In the genomic region with DNA sequence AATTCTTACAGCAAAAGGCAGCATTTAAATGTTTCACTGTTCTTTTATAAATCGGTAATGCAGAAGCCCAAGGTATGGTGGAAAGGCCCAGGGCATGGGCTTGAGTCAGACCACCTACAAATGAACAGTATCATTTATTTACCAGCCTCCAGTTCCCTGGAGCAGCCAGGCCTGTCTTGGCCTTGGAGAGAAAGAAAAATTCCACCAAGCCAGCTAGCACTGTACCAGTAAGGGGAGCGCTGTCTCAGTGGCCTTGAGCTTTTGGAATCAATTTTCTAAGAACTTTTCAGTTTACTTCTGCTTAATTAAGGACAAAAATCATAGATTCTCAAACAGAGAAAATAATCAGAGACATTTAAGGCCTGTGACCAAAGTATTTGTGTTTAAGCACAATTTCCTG, we compare ENCODE assay signal across 23 cellular contexts. TPM values are rescaled to one million over a fixed set of nuclear protein-coding genes. Genes with fewer than 3 reads are reported as not detected.
DNase-seq lines count a peak whose midpoint lies in the region; ATAC-seq and TF ChIP-seq lines count a peak whose summit lies in the region.
"Had no signal": no experiment of that assay in that cellular context is flagged by ENCODE, and none has a peak within 500 bp of the region (broad histone marks: within the 10 kb centered on the region; RNA-seq: fewer than 3 reads in every experiment).

No MANE protein-coding gene starts in this region.

- H3K4me3 ChIP-seq in PC-3 (ENCODE audit: low read length) (no peak overlapping the region), endodermal cell (ENCODE audit: low read length) (no peak overlapping the region), trophoblast cell (ENCODE audit: low read depth, low read length) (no peak overlapping the region)
- H3K4me3 ChIP-seq: GM23338, HAP-1 had no signal

- H4K20me1 ChIP-seq in PC-3 (ENCODE audit: low read length), result peaks cover 11% of the 10 kb centered on the region

- no peak overlapping the region for H2BK5ac ChIP-seq in trophoblast cell (ENCODE audit: low read depth, low read length, poor library complexity)

- no peaks in the 10 kb centered on the region for H3K36me3 Mint-ChIP-seq in activated B cell treated with CpG ODN at 0.5 μM for 24 hours (ENCODE audit: low read depth)
- H3K36me3 Mint-ChIP-seq in endodermal cell (ENCODE audit: low read depth), result peaks cover 2% of the 10 kb centered on the region
- H3K36me3 Mint-ChIP-seq in WTC11, result no peaks in the 10 kb centered on the region

- H3K27ac Mint-ChIP-seq in activated B cell treated with CpG ODN at 0.5 μM for 24 hours, result peak overlapping the region; percentile 79
- H3K27ac Mint-ChIP-seq in endodermal cell, result peak overlapping the region; percentile 53
- H3K27ac Mint-ChIP-seq in WTC11, result no peak overlapping the region
- H3K27ac Mint-ChIP-seq: GM23338 had no signal

- H3K4ac ChIP-seq in trophoblast cell (ENCODE audit: low read depth, low read length), result no peak overlapping the region

- no peak overlapping the region for H2AFZ ChIP-seq in PC-3 (ENCODE audit: low read length)
- no peak overlapping the region for H2AFZ ChIP-seq in trophoblast cell (ENCODE audit: insufficient read depth, low read length, poor library complexity)
- H2AFZ ChIP-seq: GM23338 had no signal

- H3K36me3 ChIP-seq in PC-3 (ENCODE audit: low read depth, low read length), result no peaks in the 10 kb centered on the region
- no peaks in the 10 kb centered on the region for H3K36me3 ChIP-seq in endodermal cell (ENCODE audit: control insufficient read depth, insufficient read depth, low read length)
- no peaks in the 10 kb centered on the region for H3K36me3 ChIP-seq in trophoblast cell (ENCODE audit: control insufficient read depth in 1 of 2, insufficient read depth in 2 of 2, low read length in 2 of 2)
- H3K36me3 ChIP-seq: HAP-1 had no signal

- H4K8ac ChIP-seq in trophoblast cell (ENCODE audit: low read depth, low read length), result no peak overlapping the region

- intact Hi-C loops in PC-3 (cut with micrococcal nuclease) (no loop called here), activated B cell treated with CpG ODN at 0.5 μM for 24 hours (cut with micrococcal nuclease) (loop anchor here (1.0 to 2.0 kb wide), 2 partner anchors 12 to 46 kb away; a partner anchor contains a TSS)

- peak overlapping the region; percentile 74 for H3K18ac ChIP-seq in trophoblast cell (ENCODE audit: low read length)

- no peak overlapping the region for H3K27ac ChIP-seq in PC-3 (ENCODE audit: low read length)
- H3K27ac ChIP-seq in endodermal cell (ENCODE audit: low read depth, low read length), result no peak overlapping the region
- no peak overlapping the region for H3K27ac ChIP-seq in trophoblast cell (ENCODE audit: low read depth, low read length)
- H3K27ac ChIP-seq: HL-60 had no signal

- no TSS peak for BruUV-seq in PC-3 (replicated peaks; lab: Mats Ljungman, UMichigan)

- H4K12ac ChIP-seq in trophoblast cell (ENCODE audit: low read depth, low read length), result no peak overlapping the region

- no peaks in the 10 kb centered on the region for H3K4me1 ChIP-seq in PC-3 (ENCODE audit: insufficient read depth, low read length)
- H3K4me1 ChIP-seq in endodermal cell (ENCODE audit: control insufficient read depth, insufficient read depth, low read length), result no peaks in the 10 kb centered on the region
- no peaks in the 10 kb centered on the region for H3K4me1 ChIP-seq in trophoblast cell (ENCODE audit: control insufficient read depth in 1 of 2, insufficient read depth in 2 of 2, low read length in 2 of 2)

- ATAC-seq in PC-3, result peak; percentile 17; the same call in 1 of the 2 replicates
- ATAC-seq in activated B cell treated with CpG ODN at 0.5 μM for 24 hours (ENCODE audit: low read depth), result no peak
- no peak for ATAC-seq in WTC11
- ATAC-seq: CD8-positive, alpha-beta T cell had no signal

- H3K23ac ChIP-seq in trophoblast cell (ENCODE audit: low read length), result no peak overlapping the region

- H4K91ac ChIP-seq in trophoblast cell (ENCODE audit: low read depth, low read length), result no peak overlapping the region

- POLR2A ChIA-PET in PC-3 (lab: Charles Lee; ENCODE audit: unreplicated experiment) (no interaction called here), activated B cell treated with CpG ODN at 0.5 μM for 24 hours (lab: Charles Lee) (no interaction called here), WTC11 (lab: Charles Lee) (no interaction called here)

- no peaks in the 10 kb centered on the region for H3F3A ChIP-seq in PC-3 (ENCODE audit: low read length, unreplicated experiment)

- H2AK5ac ChIP-seq in trophoblast cell (ENCODE audit: low read length), result no peak overlapping the region

- peaks cover 25% of the 10 kb centered on the region for H3K4me1 Mint-ChIP-seq in activated B cell treated with CpG ODN at 0.5 μM for 24 hours
- peaks cover 21% of the 10 kb centered on the region for H3K4me1 Mint-ChIP-seq in endodermal cell
- peaks cover 13% of the 10 kb centered on the region for H3K4me1 Mint-ChIP-seq in WTC11

- TF ChIP-seq CTCF in PC-3 (conservative IDR thresholded peaks at IDR 0.05; ENCODE audit: low read depth, low read length), result no peak
- TF ChIP-seq CTCF in activated B cell treated with CpG ODN at 0.5 μM for 24 hours (IDR thresholded peaks at IDR 0.05), result no peak
- TF ChIP-seq CTCF in endodermal cell (conservative IDR thresholded peaks at IDR 0.05), result no peak
- TF ChIP-seq CTCF in WTC11 (IDR thresholded peaks at IDR 0.05), result no peak

- H3K9me3 ChIP-seq in PC-3 (ENCODE audit: low read length), result no peaks in the 10 kb centered on the region
- no peaks in the 10 kb centered on the region for H3K9me3 ChIP-seq in endodermal cell (ENCODE audit: control insufficient read depth, low read length)
- H3K9me3 ChIP-seq in trophoblast cell (ENCODE audit: insufficient read depth, low read depth, low read length), result no peaks in the 10 kb centered on the region
- H3K9me3 ChIP-seq: HAP-1 had no signal

- H3K9ac ChIP-seq in PC-3 (ENCODE audit: low read length) (no peak overlapping the region), endodermal cell (ENCODE audit: extremely low read depth, low read length, poor library complexity, severe bottlenecking) (no peak overlapping the region), trophoblast cell (ENCODE audit: low read length) (no peak overlapping the region)

- CTCF ChIA-PET in PC-3 (lab: Charles Lee), result no interaction called here
- CTCF ChIA-PET in activated B cell treated with CpG ODN at 0.5 μM for 24 hours (lab: Charles Lee), result interaction anchor here (0.6 kb wide), 1 partner anchor 382 kb away, joined by 3 read pairs; no protein-coding TSS in a partner anchor
- CTCF ChIA-PET in WTC11 (lab: Charles Lee), result no interaction called here

- H3K14ac ChIP-seq in trophoblast cell (ENCODE audit: low read length), result no peak overlapping the region

- H3K9me2 ChIP-seq in PC-3 (replicated peaks; ENCODE audit: low read length), result no peaks in the 10 kb centered on the region

- H3K9me3 Mint-ChIP-seq in activated B cell treated with CpG ODN at 0.5 μM for 24 hours (no peaks in the 10 kb centered on the region), endodermal cell (no peaks in the 10 kb centered on the region), WTC11 (no peaks in the 10 kb centered on the region)
- H3K9me3 Mint-ChIP-seq: CD8-positive, alpha-beta T cell; GM23338 had no signal

- H3K79me2 ChIP-seq in PC-3 (ENCODE audit: low read length) (peaks cover 100% of the 10 kb centered on the region), trophoblast cell (ENCODE audit: control insufficient read depth, insufficient read depth, low read length, poor library complexity) (no peaks in the 10 kb centered on the region)

- WGBS in endodermal cell (ENCODE audit: insufficient coverage in 1 of 2, insufficient read length in 1 of 2), 2 experiments, result 80 to 93% methylated on average over 1 to 2 of the region's 2 CpGs
- WGBS in trophoblast cell (ENCODE audit: extremely low coverage, insufficient coverage, insufficient read length), result no CpG with 5 or more reads among the region's 2 CpGs

- H3K79me1 ChIP-seq in trophoblast cell (ENCODE audit: low read length), result no peaks in the 10 kb centered on the region

- no peaks in the 10 kb centered on the region for H3K27me3 ChIP-seq in PC-3 (ENCODE audit: low read length)
- no peaks in the 10 kb centered on the region for H3K27me3 ChIP-seq in endodermal cell (ENCODE audit: control insufficient read depth, insufficient read depth, low read length, poor library complexity, severe bottlenecking)
- no peaks in the 10 kb centered on the region for H3K27me3 ChIP-seq in trophoblast cell (ENCODE audit: insufficient read depth, low read length)

- H3K27me3 Mint-ChIP-seq in activated B cell treated with CpG ODN at 0.5 μM for 24 hours (no peaks in the 10 kb centered on the region), endodermal cell (ENCODE audit: insufficient read depth) (no peaks in the 10 kb centered on the region), WTC11 (ENCODE audit: low read depth) (no peaks in the 10 kb centered on the region)

- no peak overlapping the region for H3K4me2 ChIP-seq in PC-3 (ENCODE audit: low read length)
- H3K4me2 ChIP-seq in trophoblast cell (ENCODE audit: low read length), result no peak overlapping the region
- H3K4me2 ChIP-seq: GM23338 had no signal

- no peak overlapping the region for H3K4me3 Mint-ChIP-seq in activated B cell treated with CpG ODN at 0.5 μM for 24 hours
- H3K4me3 Mint-ChIP-seq in endodermal cell, result no peak overlapping the region
- no peak overlapping the region for H3K4me3 Mint-ChIP-seq in WTC11
- H3K4me3 Mint-ChIP-seq: CD8-positive, alpha-beta T cell; GM23338 had no signal

- DNase-seq in PC-3, result no peak
- no peak for DNase-seq in activated B cell treated with CpG ODN at 0.5 μM for 24 hours
- DNase-seq in endodermal cell, result no peak
- DNase-seq in trophoblast cell, result no peak
- DNase-seq in pons (ENCODE audit: low spot score), result no peak
- DNase-seq in Ammon's horn (ENCODE audit: low spot score), result no peak
- DNase-seq in WTC11 (ENCODE audit: low spot score), result no peak
- DNase-seq: C1 segment of cervical spinal cord; CD8-positive, alpha-beta T cell; DND-41; KBM-7; MM.1S; NCI-H1048; NCI-H1417 treated with DMSO at 0.1 percent for 48 hours; NCI-H187; NCI-H446; NCI-H526 treated with DMSO at 0.1 percent for 48 hours; Right ventricle myocardium superior had no signal

- H2BK120ac ChIP-seq in trophoblast cell (ENCODE audit: insufficient read depth, low read length, poor library complexity), result no peak overlapping the region

- H2BK12ac ChIP-seq in trophoblast cell (ENCODE audit: low read length), result no peak overlapping the region

RNA-seq across cellular contexts. Expression of a gene that starts 12.3 kb away (rescaled TPM):
- total RNA-seq in PC-3 (2014; rRNA removed) (5.0 and 7.8 TPM in 2 replicates), activated B cell treated with CpG ODN at 0.5 μM for 24 hours (5.3 and 7.8 TPM in 2 replicates), endodermal cell (10 to 100 TPM; 15.7 to 16.5 TPM), WTC11 (2021) (12.9 to 15.1 TPM (median 13.3 TPM) in 3 replicates)
- 16.4 TPM for polyA plus RNA-seq in endodermal cell (2013, experiment 1 of 2)
- polyA plus RNA-seq in endodermal cell (2013, experiment 2 of 2), result 16.6 TPM
- polyA plus RNA-seq in trophoblast cell (2013), result 3.9 and 4.0 TPM in 2 replicates

RNA-seq across cellular contexts. Expression of a gene that starts 30.5 kb away (rescaled TPM):
- total RNA-seq in PC-3 (2014; rRNA removed) (not detected in 2 replicates), activated B cell treated with CpG ODN at 0.5 μM for 24 hours (not detected in 2 replicates), endodermal cell (not detected), WTC11 (2021) (not detected in 3 replicates)
- not detected for polyA plus RNA-seq in endodermal cell (2013, experiment 1 of 2)
- not detected for polyA plus RNA-seq in endodermal cell (2013, experiment 2 of 2)
- not detected in 2 replicates for polyA plus RNA-seq in trophoblast cell (2013)
- total RNA-seq: CD8-positive, alpha-beta T cell; GM23338; HT-29; Right ventricle myocardium superior; RPMI7951 had no signal
- polyA plus RNA-seq: GM23338 had no signal

RNA-seq across cellular contexts. Expression of a gene that starts 43.7 kb away (rescaled TPM):
- total RNA-seq in PC-3 (2014; rRNA removed), result not detected in 2 replicates
- total RNA-seq in activated B cell treated with CpG ODN at 0.5 μM for 24 hours, result not detected in 2 replicates
- total RNA-seq in endodermal cell, result under 1 TPM in 1 of 2 donors, not detected in 1; 0.69 TPM
- polyA plus RNA-seq in endodermal cell (2013, experiment 1 of 2), result not detected
- polyA plus RNA-seq in endodermal cell (2013, experiment 2 of 2), result not detected
- not detected in 2 replicates for polyA plus RNA-seq in trophoblast cell (2013)
- not detected in 3 replicates for total RNA-seq in WTC11 (2021)
- total RNA-seq: CD8-positive, alpha-beta T cell; GM23338; HT-29; Right ventricle myocardium superior; RPMI7951 had no signal
- polyA plus RNA-seq: GM23338 had no signal

RNA-seq across cellular contexts. Expression of a gene that starts 47.0 kb away (rescaled TPM):
- total RNA-seq in PC-3 (2014; rRNA removed) (16.0 and 17.9 TPM in 2 replicates), activated B cell treated with CpG ODN at 0.5 μM for 24 hours (13.3 and 13.5 TPM in 2 replicates), endodermal cell (10 to 100 TPM; 12.2 to 15.5 TPM), WTC11 (2021) (9.5 to 11.2 TPM (median 10.1 TPM) in 3 replicates)
- 13.5 TPM for polyA plus RNA-seq in endodermal cell (2013, experiment 1 of 2)
- polyA plus RNA-seq in endodermal cell (2013, experiment 2 of 2), result 10.4 TPM
- polyA plus RNA-seq in trophoblast cell (2013), result 6.4 and 6.5 TPM in 2 replicates

RNA-seq across cellular contexts. Expression of a gene that starts 58.4 kb away (rescaled TPM):
- total RNA-seq in PC-3 (2014; rRNA removed) (82.0 and 98.0 TPM in 2 replicates), activated B cell treated with CpG ODN at 0.5 μM for 24 hours (28.8 and 30.2 TPM in 2 replicates), endodermal cell (10 to 100 TPM; 16.8 to 19.5 TPM), WTC11 (2021) (18.5 to 19.5 TPM (median 18.8 TPM) in 3 replicates)
- polyA plus RNA-seq in endodermal cell (2013, experiment 1 of 2), result 29.7 TPM
- polyA plus RNA-seq in endodermal cell (2013, experiment 2 of 2), result 29.4 TPM
- 20.2 TPM in 2 replicates for polyA plus RNA-seq in trophoblast cell (2013)
